Comparison of ENCODE assay signal across 19 cellular contexts in genomic region chr16:86051376-86052114, GRCh38.
"Had no signal": no experiment of that assay in that cellular context is flagged by ENCODE, and none has a peak within 500 bp of the region (broad histone marks: within the 10 kb centered on the region; RNA-seq: fewer than 3 reads in every experiment).

No MANE protein-coding gene starts in this region.

- H3K4me1 Mint-ChIP-seq: central memory CD8-positive, alpha-beta T cell had no signal

- H3K36me3 Mint-ChIP-seq: activated naive CD8-positive, alpha-beta T cell treated with anti-CD3 and anti-CD28 coated beads, Interleukin-2, amount 10 ng/mL, durations not matched to agents 7 days and 5 days; brain; memory B cell; natural killer cell treated with Interleukin-12 subunit alpha and Interleukin-12 subunit beta and Interleukin-15 and Interleukin-18, amount 100 ng/mL, for 72 hours had no signal

- H3K9me3 Mint-ChIP-seq: activated naive CD8-positive, alpha-beta T cell treated with anti-CD3 and anti-CD28 coated beads, Interleukin-2, amount 10 ng/mL, durations not matched to agents 7 days and 5 days; activated T-helper 1 cell treated with anti-CD3 and anti-CD28 coated beads, Interleukin-12 subunit alpha, Interleukin-12 subunit beta, Interleukin-2, Interleukin-4 antibody, amounts not matched to agents 30 ng/mL and 10 ng/mL and 1 ng/mL, durations not matched to agents 14 hours and 24 hours and 36 hours; central memory CD8-positive, alpha-beta T cell; memory B cell; natural killer cell treated with Interleukin-12 subunit alpha and Interleukin-12 subunit beta and Interleukin-15 and Interleukin-18, amount 100 ng/mL, for 72 hours had no signal

- H3K4me3 Mint-ChIP-seq: activated naive CD8-positive, alpha-beta T cell treated with anti-CD3 and anti-CD28 coated beads, Interleukin-2, amount 10 ng/mL, durations not matched to agents 7 days and 5 days; activated T-helper 1 cell treated with anti-CD3 and anti-CD28 coated beads, Interleukin-12 subunit alpha, Interleukin-12 subunit beta, Interleukin-2, Interleukin-4 antibody, amounts not matched to agents 30 ng/mL and 10 ng/mL and 1 ng/mL, durations not matched to agents 14 hours and 24 hours and 36 hours; brain; central memory CD8-positive, alpha-beta T cell; memory B cell; natural killer cell treated with Interleukin-12 subunit alpha and Interleukin-12 subunit beta and Interleukin-15 and Interleukin-18, amount 100 ng/mL, for 72 hours had no signal

- DNase-seq: activated CD4-positive, CD25-positive, alpha-beta regulatory T cell treated with anti-CD3 and anti-CD28 coated beads, Interleukin-2, amount 50 U/mL, for 72 hours; activated naive CD4-positive, alpha-beta T cell; activated naive CD8-positive, alpha-beta T cell treated with anti-CD3 and anti-CD28 coated beads, Interleukin-2, amount 10 ng/mL, durations not matched to agents 7 days and 5 days; effector CD8-positive, alpha-beta T cell; gastrocnemius medialis; left ventricle myocardium superior; occipital lobe; stimulated activated CD4-positive, alpha-beta T cell treated with anti-CD3 and anti-CD28 coated beads, Interleukin-1b, Interleukin-23, amount 100 ng/mL, for 48 hours; stomach; T-helper 1 cell; T1000 had no signal

- H3K27me3 ChIP-seq: sigmoid colon had no signal

- ATAC-seq: gastrocnemius medialis; left ventricle myocardium superior; natural killer cell treated with Interleukin-12 subunit alpha and Interleukin-12 subunit beta and Interleukin-15 and Interleukin-18, amount 100 ng/mL, for 72 hours had no signal

- H3K4me1 ChIP-seq: gastrocnemius medialis, heart left ventricle, stomach had no signal

- H3K36me3 ChIP-seq: gastrocnemius medialis, heart left ventricle, sigmoid colon, stomach had no signal

- H3K9me3 ChIP-seq: gastrocnemius medialis, heart left ventricle, sigmoid colon, stomach had no signal

- H3K27ac Mint-ChIP-seq: activated naive CD8-positive, alpha-beta T cell treated with anti-CD3 and anti-CD28 coated beads, Interleukin-2, amount 10 ng/mL, durations not matched to agents 7 days and 5 days; activated T-helper 1 cell treated with anti-CD3 and anti-CD28 coated beads, Interleukin-12 subunit alpha, Interleukin-12 subunit beta, Interleukin-2, Interleukin-4 antibody, amounts not matched to agents 30 ng/mL and 10 ng/mL and 1 ng/mL, durations not matched to agents 14 hours and 24 hours and 36 hours; memory B cell; natural killer cell treated with Interleukin-12 subunit alpha and Interleukin-12 subunit beta and Interleukin-15 and Interleukin-18, amount 100 ng/mL, for 72 hours; progenitor cell of endocrine pancreas had no signal

- H3K4me3 ChIP-seq: gastrocnemius medialis, heart left ventricle, stomach had no signal

- H3K27ac ChIP-seq: gastrocnemius medialis, stomach had no signal
